Comparison of ENCODE assay signal across 8 cellular contexts in genomic region chr12:112514456-112514855, GRCh38.
"Had no signal": no experiment of that assay in that cellular context is flagged by ENCODE, and none has a peak within 500 bp of the region (broad histone marks: within the 10 kb centered on the region; RNA-seq: fewer than 3 reads in every experiment).

No MANE protein-coding gene starts in this region.

- H3K27ac ChIP-seq: GM23248 had no signal

- H3K4me3 Mint-ChIP-seq: HFFc6 had no signal

- H3K9me3 Mint-ChIP-seq: HFFc6 had no signal

- H3K9me3 ChIP-seq: HAP-1 had no signal

- H3K27ac Mint-ChIP-seq: HFFc6 had no signal

- H3K4me3 ChIP-seq: GM23248, HAP-1, K562 had no signal

- ATAC-seq: HCT116, K562 had no signal

- DNase-seq: GM23248, GOT3, H7, HFFc6, IMR-90 had no signal
